Comparison of ENCODE assay signal across 1 cellular context in the genomic region with DNA sequence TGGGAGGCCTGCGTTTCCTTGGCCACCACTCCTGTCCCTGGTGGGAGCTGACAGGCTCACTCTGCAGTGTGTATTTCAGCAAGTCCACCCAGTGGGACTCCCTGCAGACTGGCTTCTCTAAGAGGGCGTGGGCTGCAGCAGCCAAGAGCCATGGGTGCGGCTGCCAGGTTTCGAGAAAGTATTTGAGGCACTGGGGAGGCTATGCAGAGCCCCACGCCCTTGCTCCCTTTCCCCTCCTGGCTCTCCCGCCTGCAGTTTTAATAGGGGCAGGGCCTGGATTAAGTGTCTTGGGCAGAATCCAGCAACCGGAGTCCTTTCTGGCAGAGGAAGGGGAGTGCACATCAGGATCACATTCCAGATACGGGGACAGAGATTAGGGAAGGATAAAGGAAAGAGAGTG.
TF ChIP-seq lines count a peak whose summit lies in the region.

No MANE protein-coding gene starts in this region.

TF ChIP-seq in HEK293, 187 proteins besides CTCF, POLR2A, EP300 and RAD21 (continued from another document and continues in another):
- TF ChIP-seq, protein P1, sequence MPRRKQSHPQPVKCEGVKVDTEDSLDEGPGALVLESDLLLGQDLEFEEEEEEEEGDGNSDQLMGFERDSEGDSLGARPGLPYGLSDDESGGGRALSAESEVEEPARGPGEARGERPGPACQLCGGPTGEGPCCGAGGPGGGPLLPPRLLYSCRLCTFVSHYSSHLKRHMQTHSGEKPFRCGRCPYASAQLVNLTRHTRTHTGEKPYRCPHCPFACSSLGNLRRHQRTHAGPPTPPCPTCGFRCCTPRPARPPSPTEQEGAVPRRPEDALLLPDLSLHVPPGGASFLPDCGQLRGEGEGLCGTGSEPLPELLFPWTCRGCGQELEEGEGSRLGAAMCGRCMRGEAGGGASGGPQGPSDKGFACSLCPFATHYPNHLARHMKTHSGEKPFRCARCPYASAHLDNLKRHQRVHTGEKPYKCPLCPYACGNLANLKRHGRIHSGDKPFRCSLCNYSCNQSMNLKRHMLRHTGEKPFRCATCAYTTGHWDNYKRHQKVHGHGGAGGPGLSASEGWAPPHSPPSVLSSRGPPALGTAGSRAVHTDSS (tag by site-specific recombination; IDR thresholded peaks at IDR 0.05): no peak
- TF ChIP-seq SP2 (tag by site-specific recombination; IDR thresholded peaks at IDR 0.05) (no peak), ZNF561 (tag by site-specific recombination; IDR thresholded peaks at IDR 0.05; ENCODE audit: borderline replicate concordance) (0 out of 2 replicates have a peak, but pooled peaks have one; percentile 55), ZSCAN23 (tag by site-specific recombination; IDR thresholded peaks at IDR 0.05) (no peak), ZNF138 (tag by site-specific recombination; IDR thresholded peaks at IDR 0.05; ENCODE audit: borderline replicate concordance) (no peak), REPIN1 (tag by site-specific recombination; IDR thresholded peaks at IDR 0.05; ENCODE audit: low read depth) (no peak), YY2 (tag by site-specific recombination; IDR thresholded peaks at IDR 0.05) (no peak), KLF7 (tag by site-specific recombination; IDR thresholded peaks at IDR 0.05; ENCODE audit: borderline replicate concordance) (peak; percentile 77; the same call in 1 of the 2 replicates), ZNF121 (tag by site-specific recombination; IDR thresholded peaks at IDR 0.05) (no peak), ZFP37 (tag by site-specific recombination; IDR thresholded peaks at IDR 0.05) (no peak), FEZF1 (tag by site-specific recombination; IDR thresholded peaks at IDR 0.05) (peak; percentile 50), ZNF560 (tag by site-specific recombination; IDR thresholded peaks at IDR 0.05; ENCODE audit: borderline replicate concordance) (no peak), ZBTB8A (tag by site-specific recombination; IDR thresholded peaks at IDR 0.05) (peak; percentile 81; the same call in 1 of the 2 replicates), ZNF501 (tag by site-specific recombination; IDR thresholded peaks at IDR 0.05) (no peak), ZNF416 (tag by site-specific recombination; IDR thresholded peaks at IDR 0.05) (no peak), ZNF473 (tag by site-specific recombination; IDR thresholded peaks at IDR 0.05) (no peak), ZNF140 (tag by site-specific recombination; IDR thresholded peaks at IDR 0.05) (no peak), ZNF701 (tag by site-specific recombination; IDR thresholded peaks at IDR 0.05) (no peak), OSR2 (tag by site-specific recombination; IDR thresholded peaks at IDR 0.05) (no peak), OVOL3 (tag by site-specific recombination; IDR thresholded peaks at IDR 0.05) (no peak), ZNF341 (tag by site-specific recombination; IDR thresholded peaks at IDR 0.05; ENCODE audit: low read depth) (peak; percentile 70), ZNF677 (tag by site-specific recombination; IDR thresholded peaks at IDR 0.05) (no peak), EGR2 (tag by site-specific recombination; IDR thresholded peaks at IDR 0.05; ENCODE audit: low read depth) (0 out of 2 replicates have a peak, but pooled peaks have one; percentile 19), GLIS1 (tag by site-specific recombination; IDR thresholded peaks at IDR 0.05) (peak; percentile 57), ZNF48 (tag by site-specific recombination; IDR thresholded peaks at IDR 0.05) (no peak), ZNF335 (tag by site-specific recombination; conservative IDR thresholded peaks at IDR 0.05) (no peak)
- TF ChIP-seq, protein P2, sequence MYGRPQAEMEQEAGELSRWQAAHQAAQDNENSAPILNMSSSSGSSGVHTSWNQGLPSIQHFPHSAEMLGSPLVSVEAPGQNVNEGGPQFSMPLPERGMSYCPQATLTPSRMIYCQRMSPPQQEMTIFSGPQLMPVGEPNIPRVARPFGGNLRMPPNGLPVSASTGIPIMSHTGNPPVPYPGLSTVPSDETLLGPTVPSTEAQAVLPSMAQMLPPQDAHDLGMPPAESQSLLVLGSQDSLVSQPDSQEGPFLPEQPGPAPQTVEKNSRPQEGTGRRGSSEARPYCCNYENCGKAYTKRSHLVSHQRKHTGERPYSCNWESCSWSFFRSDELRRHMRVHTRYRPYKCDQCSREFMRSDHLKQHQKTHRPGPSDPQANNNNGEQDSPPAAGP (tag by site-specific recombination; IDR thresholded peaks at IDR 0.05): peak; percentile 86
- TF ChIP-seq, protein P3, sequence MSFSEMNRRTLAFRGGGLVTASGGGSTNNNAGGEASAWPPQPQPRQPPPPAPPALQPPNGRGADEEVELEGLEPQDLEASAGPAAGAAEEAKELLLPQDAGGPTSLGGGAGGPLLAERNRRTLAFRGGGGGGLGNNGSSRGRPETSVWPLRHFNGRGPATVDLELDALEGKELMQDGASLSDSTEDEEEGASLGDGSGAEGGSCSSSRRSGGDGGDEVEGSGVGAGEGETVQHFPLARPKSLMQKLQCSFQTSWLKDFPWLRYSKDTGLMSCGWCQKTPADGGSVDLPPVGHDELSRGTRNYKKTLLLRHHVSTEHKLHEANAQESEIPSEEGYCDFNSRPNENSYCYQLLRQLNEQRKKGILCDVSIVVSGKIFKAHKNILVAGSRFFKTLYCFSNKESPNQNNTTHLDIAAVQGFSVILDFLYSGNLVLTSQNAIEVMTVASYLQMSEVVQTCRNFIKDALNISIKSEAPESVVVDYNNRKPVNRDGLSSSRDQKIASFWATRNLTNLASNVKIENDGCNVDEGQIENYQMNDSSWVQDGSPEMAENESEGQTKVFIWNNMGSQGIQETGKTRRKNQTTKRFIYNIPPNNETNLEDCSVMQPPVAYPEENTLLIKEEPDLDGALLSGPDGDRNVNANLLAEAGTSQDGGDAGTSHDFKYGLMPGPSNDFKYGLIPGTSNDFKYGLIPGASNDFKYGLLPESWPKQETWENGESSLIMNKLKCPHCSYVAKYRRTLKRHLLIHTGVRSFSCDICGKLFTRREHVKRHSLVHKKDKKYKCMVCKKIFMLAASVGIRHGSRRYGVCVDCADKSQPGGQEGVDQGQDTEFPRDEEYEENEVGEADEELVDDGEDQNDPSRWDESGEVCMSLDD (tag by site-specific recombination; IDR thresholded peaks at IDR 0.05): no peak
- TF ChIP-seq, protein P4, sequence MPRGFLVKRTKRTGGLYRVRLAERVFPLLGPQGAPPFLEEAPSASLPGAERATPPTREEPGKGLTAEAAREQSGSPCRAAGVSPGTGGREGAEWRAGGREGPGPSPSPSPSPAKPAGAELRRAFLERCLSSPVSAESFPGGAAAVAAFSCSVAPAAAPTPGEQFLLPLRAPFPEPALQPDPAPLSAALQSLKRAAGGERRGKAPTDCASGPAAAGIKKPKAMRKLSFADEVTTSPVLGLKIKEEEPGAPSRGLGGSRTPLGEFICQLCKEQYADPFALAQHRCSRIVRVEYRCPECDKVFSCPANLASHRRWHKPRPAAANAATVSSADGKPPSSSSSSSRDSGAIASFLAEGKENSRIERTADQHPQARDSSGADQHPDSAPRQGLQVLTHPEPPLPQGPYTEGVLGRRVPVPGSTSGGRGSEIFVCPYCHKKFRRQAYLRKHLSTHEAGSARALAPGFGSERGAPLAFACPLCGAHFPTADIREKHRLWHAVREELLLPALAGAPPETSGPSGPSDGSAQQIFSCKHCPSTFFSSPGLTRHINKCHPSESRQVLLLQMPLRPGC (tag by site-specific recombination; IDR thresholded peaks at IDR 0.05): no peak
- TF ChIP-seq, protein P5, sequence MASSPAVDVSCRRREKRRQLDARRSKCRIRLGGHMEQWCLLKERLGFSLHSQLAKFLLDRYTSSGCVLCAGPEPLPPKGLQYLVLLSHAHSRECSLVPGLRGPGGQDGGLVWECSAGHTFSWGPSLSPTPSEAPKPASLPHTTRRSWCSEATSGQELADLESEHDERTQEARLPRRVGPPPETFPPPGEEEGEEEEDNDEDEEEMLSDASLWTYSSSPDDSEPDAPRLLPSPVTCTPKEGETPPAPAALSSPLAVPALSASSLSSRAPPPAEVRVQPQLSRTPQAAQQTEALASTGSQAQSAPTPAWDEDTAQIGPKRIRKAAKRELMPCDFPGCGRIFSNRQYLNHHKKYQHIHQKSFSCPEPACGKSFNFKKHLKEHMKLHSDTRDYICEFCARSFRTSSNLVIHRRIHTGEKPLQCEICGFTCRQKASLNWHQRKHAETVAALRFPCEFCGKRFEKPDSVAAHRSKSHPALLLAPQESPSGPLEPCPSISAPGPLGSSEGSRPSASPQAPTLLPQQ (tag by site-specific recombination; IDR thresholded peaks at IDR 0.05): peak; percentile 37; the same call in 1 of the 2 replicates
- TF ChIP-seq, protein P6, sequence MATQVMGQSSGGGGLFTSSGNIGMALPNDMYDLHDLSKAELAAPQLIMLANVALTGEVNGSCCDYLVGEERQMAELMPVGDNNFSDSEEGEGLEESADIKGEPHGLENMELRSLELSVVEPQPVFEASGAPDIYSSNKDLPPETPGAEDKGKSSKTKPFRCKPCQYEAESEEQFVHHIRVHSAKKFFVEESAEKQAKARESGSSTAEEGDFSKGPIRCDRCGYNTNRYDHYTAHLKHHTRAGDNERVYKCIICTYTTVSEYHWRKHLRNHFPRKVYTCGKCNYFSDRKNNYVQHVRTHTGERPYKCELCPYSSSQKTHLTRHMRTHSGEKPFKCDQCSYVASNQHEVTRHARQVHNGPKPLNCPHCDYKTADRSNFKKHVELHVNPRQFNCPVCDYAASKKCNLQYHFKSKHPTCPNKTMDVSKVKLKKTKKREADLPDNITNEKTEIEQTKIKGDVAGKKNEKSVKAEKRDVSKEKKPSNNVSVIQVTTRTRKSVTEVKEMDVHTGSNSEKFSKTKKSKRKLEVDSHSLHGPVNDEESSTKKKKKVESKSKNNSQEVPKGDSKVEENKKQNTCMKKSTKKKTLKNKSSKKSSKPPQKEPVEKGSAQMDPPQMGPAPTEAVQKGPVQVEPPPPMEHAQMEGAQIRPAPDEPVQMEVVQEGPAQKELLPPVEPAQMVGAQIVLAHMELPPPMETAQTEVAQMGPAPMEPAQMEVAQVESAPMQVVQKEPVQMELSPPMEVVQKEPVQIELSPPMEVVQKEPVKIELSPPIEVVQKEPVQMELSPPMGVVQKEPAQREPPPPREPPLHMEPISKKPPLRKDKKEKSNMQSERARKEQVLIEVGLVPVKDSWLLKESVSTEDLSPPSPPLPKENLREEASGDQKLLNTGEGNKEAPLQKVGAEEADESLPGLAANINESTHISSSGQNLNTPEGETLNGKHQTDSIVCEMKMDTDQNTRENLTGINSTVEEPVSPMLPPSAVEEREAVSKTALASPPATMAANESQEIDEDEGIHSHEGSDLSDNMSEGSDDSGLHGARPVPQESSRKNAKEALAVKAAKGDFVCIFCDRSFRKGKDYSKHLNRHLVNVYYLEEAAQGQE (tag by site-specific recombination; IDR thresholded peaks at IDR 0.05): no peak
- TF ChIP-seq, protein P7, sequence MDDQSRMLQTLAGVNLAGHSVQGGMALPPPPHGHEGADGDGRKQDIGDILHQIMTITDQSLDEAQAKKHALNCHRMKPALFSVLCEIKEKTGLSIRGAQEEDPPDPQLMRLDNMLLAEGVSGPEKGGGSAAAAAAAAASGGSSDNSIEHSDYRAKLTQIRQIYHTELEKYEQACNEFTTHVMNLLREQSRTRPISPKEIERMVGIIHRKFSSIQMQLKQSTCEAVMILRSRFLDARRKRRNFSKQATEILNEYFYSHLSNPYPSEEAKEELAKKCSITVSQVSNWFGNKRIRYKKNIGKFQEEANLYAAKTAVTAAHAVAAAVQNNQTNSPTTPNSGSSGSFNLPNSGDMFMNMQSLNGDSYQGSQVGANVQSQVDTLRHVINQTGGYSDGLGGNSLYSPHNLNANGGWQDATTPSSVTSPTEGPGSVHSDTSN (CRISPR knock-in tag; IDR thresholded peaks at IDR 0.05): no peak
- TF ChIP-seq, protein P8, sequence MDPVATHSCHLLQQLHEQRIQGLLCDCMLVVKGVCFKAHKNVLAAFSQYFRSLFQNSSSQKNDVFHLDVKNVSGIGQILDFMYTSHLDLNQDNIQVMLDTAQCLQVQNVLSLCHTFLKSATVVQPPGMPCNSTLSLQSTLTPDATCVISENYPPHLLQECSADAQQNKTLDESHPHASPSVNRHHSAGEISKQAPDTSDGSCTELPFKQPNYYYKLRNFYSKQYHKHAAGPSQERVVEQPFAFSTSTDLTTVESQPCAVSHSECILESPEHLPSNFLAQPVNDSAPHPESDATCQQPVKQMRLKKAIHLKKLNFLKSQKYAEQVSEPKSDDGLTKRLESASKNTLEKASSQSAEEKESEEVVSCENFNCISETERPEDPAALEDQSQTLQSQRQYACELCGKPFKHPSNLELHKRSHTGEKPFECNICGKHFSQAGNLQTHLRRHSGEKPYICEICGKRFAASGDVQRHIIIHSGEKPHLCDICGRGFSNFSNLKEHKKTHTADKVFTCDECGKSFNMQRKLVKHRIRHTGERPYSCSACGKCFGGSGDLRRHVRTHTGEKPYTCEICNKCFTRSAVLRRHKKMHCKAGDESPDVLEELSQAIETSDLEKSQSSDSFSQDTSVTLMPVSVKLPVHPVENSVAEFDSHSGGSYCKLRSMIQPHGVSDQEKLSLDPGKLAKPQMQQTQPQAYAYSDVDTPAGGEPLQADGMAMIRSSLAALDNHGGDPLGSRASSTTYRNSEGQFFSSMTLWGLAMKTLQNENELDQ (tag by site-specific recombination; IDR thresholded peaks at IDR 0.05; ENCODE audit: low read depth): no peak
- TF ChIP-seq, protein P9, sequence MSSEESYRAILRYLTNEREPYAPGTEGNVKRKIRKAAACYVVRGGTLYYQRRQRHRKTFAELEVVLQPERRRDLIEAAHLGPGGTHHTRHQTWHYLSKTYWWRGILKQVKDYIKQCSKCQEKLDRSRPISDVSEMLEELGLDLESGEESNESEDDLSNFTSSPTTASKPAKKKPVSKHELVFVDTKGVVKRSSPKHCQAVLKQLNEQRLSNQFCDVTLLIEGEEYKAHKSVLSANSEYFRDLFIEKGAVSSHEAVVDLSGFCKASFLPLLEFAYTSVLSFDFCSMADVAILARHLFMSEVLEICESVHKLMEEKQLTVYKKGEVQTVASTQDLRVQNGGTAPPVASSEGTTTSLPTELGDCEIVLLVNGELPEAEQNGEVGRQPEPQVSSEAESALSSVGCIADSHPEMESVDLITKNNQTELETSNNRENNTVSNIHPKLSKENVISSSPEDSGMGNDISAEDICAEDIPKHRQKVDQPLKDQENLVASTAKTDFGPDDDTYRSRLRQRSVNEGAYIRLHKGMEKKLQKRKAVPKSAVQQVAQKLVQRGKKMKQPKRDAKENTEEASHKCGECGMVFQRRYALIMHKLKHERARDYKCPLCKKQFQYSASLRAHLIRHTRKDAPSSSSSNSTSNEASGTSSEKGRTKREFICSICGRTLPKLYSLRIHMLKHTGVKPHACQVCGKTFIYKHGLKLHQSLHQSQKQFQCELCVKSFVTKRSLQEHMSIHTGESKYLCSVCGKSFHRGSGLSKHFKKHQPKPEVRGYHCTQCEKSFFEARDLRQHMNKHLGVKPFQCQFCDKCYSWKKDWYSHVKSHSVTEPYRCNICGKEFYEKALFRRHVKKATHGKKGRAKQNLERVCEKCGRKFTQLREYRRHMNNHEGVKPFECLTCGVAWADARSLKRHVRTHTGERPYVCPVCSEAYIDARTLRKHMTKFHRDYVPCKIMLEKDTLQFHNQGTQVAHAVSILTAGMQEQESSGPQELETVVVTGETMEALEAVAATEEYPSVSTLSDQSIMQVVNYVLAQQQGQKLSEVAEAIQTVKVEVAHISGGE (tag by site-specific recombination; conservative IDR thresholded peaks at IDR 0.05; ENCODE audit: low read depth): 0 out of 2 replicates have a peak, but pooled peaks have one; percentile 29
- TF ChIP-seq, protein P10, sequence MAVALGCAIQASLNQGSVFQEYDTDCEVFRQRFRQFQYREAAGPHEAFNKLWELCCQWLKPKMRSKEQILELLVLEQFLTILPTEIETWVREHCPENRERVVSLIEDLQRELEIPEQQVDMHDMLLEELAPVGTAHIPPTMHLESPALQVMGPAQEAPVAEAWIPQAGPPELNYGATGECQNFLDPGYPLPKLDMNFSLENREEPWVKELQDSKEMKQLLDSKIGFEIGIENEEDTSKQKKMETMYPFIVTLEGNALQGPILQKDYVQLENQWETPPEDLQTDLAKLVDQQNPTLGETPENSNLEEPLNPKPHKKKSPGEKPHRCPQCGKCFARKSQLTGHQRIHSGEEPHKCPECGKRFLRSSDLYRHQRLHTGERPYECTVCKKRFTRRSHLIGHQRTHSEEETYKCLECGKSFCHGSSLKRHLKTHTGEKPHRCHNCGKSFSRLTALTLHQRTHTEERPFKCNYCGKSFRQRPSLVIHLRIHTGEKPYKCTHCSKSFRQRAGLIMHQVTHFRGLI (tag by site-specific recombination; IDR thresholded peaks at IDR 0.05): no peak
